In the genomic region with DNA sequence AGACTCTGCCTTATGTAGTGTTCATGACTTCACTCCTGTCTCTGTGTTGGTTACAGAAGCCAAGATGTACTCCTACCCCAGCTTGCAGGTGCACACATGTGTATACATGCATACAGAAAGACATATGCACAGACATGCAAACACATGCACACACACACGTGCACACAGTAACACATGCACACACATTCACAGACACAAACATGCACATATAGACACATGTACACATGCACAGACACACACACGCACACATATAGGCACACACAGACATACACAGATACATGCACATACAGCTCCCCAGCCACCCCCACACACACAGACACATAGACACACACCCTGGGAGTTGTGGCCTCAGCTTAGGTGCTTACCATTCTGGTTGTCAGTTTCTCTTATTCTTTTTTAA, we compare ENCODE assay signal across 20 cellular contexts.
A peak's percentile ranks its signal among the peaks of the same experiment; 100 is the strongest.
DNase-seq lines count a peak whose midpoint lies in the region; FAIRE-seq and TF ChIP-seq lines count a peak whose summit lies in the region.
"Had no signal": no experiment of that assay in that cellular context is flagged by ENCODE, and none has a peak within 500 bp of the region (broad histone marks: within the 10 kb centered on the region; RNA-seq: fewer than 3 reads in every experiment).

No MANE protein-coding gene starts in this region.

- no peaks in the 10 kb centered on the region for H3K9me2 ChIP-seq in OCI-LY7 (ENCODE audit: insufficient read depth, low read length)

- no peak for TF ChIP-seq EP300 in esophagus muscularis mucosa (IDR thresholded peaks at IDR 0.05)

- CTCF ChIA-PET in OCI-LY7 (lab: Charles Lee; ENCODE audit: unreplicated experiment) = interaction anchor here (0.6 kb wide), 1 partner anchor 118 kb away, joined by 3 read pairs; no protein-coding TSS in a partner anchor

- H3K9me3 ChIP-seq in BLaER1 treated with 17β-estradiol and CSF1 and Interleukin-3, amounts not matched to agents 10 nM and 100 nM (replicated peaks in 1 of 11) = peaks cover 43 to 47% (median 45%) of the 10 kb centered on the region in 11 experiments
- H3K9me3 ChIP-seq in OCI-LY7 (ENCODE audit: low read length) (peaks cover 30% of the 10 kb centered on the region), esophagus muscularis mucosa (peaks cover 0 to 8% (median 0%) of the 10 kb centered on the region in 4 donors)
- H3K9me3 ChIP-seq: HAP-1 had no signal

- no peaks in the 10 kb centered on the region for H4K20me1 ChIP-seq in BLaER1 treated with 17β-estradiol and CSF1 and Interleukin-3, amounts not matched to agents 10 nM and 100 nM
- no peaks in the 10 kb centered on the region for H4K20me1 ChIP-seq in OCI-LY7 (ENCODE audit: insufficient read depth, low read length)

- intact Hi-C loops in OCI-LY7 (cut with micrococcal nuclease; ENCODE audit: unreplicated experiment) = no loop called here
- intact Hi-C loops in esophagus muscularis mucosa (cut with DNase I) = no loop called here

- FAIRE-seq in GM18507 (lab: Jason Lieb, UNC) = peak; percentile 75
- FAIRE-seq: D721Med, G401.6, GM12892, GM19239, H54 had no signal

- no peak overlapping the region for H3K4me3 ChIP-seq in BLaER1 treated with 17β-estradiol and CSF1 and Interleukin-3, amounts not matched to agents 10 nM and 100 nM
- no peak overlapping the region for H3K4me3 ChIP-seq in OCI-LY7 (ENCODE audit: low read depth, low read length, poor library complexity, severe bottlenecking)
- H3K4me3 ChIP-seq in esophagus muscularis mucosa = no peak overlapping the region
- H3K4me3 ChIP-seq: HAP-1 had no signal

- no peak overlapping the region for H2AFZ ChIP-seq in OCI-LY7 (ENCODE audit: low read length)

- no peak overlapping the region for H3K9ac ChIP-seq in BLaER1 treated with 17β-estradiol and CSF1 and Interleukin-3, amounts not matched to agents 10 nM and 100 nM

- no peak for TF ChIP-seq CTCF in OCI-LY7 (conservative IDR thresholded peaks at IDR 0.05; ENCODE audit: low read length)
- TF ChIP-seq CTCF in esophagus muscularis mucosa (IDR thresholded peaks at IDR 0.05) = no peak

- no TSS peak for BruUV-seq in OCI-LY7 (replicated peaks; lab: Mats Ljungman, UMichigan)

- POLR2A ChIA-PET in OCI-LY7 (lab: Charles Lee) = no interaction called here

- DNase-seq in GM18507 (ENCODE audit: extremely low spot score, insufficient read length, low read depth) = no peak
- DNase-seq in OCI-LY7 (ENCODE audit: low spot score) = no peak
- DNase-seq in esophagus muscularis mucosa (ENCODE audit: extremely low spot score) = peak; percentile 77
- no peak for DNase-seq in ureter (ENCODE audit: low spot score)
- no peak for DNase-seq in mucosa of gallbladder (ENCODE audit: low spot score)
- DNase-seq in NCI-H2196 treated with DMSO at 0.1 percent for 48 hours (lab: John Stamatoyannopoulos, UW; ENCODE audit: unreplicated experiment) = no peak
- DNase-seq: CD4-positive, alpha-beta T cell; CD8-positive, alpha-beta memory T cell; DMS 273 treated with DMSO at 0.1 percent for 48 hours; DMS53; DMS79 treated with DMSO at 0.1 percent for 48 hours; GOT3; HFFc6 had no signal

- no peaks in the 10 kb centered on the region for H3K27me3 ChIP-seq in BLaER1 treated with 17β-estradiol and CSF1 and Interleukin-3, amounts not matched to agents 10 nM and 100 nM
- H3K27me3 ChIP-seq in esophagus muscularis mucosa = peaks cover 0 to 38% (median 1%) of the 10 kb centered on the region in 4 donors

- TF ChIP-seq POLR2A in esophagus muscularis mucosa (IDR thresholded peaks at IDR 0.05; ENCODE audit: low read depth) = no peak

- no peaks in the 10 kb centered on the region for H3K36me3 ChIP-seq in BLaER1 treated with 17β-estradiol and CSF1 and Interleukin-3, amounts not matched to agents 10 nM and 100 nM
- no peaks in the 10 kb centered on the region for H3K36me3 ChIP-seq in OCI-LY7 (ENCODE audit: insufficient read depth, low read length)
- H3K36me3 ChIP-seq in esophagus muscularis mucosa = no peaks in the 10 kb centered on the region
- H3K36me3 ChIP-seq: HAP-1 had no signal

- H3K79me2 ChIP-seq in OCI-LY7 (ENCODE audit: insufficient read depth, low read depth, low read length) = no peaks in the 10 kb centered on the region

- H3K4me2 ChIP-seq in BLaER1 treated with 17β-estradiol and CSF1 and Interleukin-3, amounts not matched to agents 10 nM and 100 nM = peak overlapping the region in 7 of 11 experiments; percentile 13 to 44 (median 25); a peak in 10 of 22 replicates
- peak overlapping the region; percentile 26; the same call in 1 of the 2 replicates for H3K4me2 ChIP-seq in OCI-LY7 (ENCODE audit: low read length)

- 75% methylated on average over 1 of the region's 2 CpGs for WGBS in esophagus muscularis mucosa

- peaks cover 0 to 42% (median 25%) of the 10 kb centered on the region in 10 experiments; a peak in 14 of 20 replicates for H3K4me1 ChIP-seq in BLaER1 treated with 17β-estradiol and CSF1 and Interleukin-3, amounts not matched to agents 10 nM and 100 nM
- peaks cover 26% of the 10 kb centered on the region for H3K4me1 ChIP-seq in OCI-LY7 (ENCODE audit: insufficient read depth, low read length, poor library complexity, severe bottlenecking)
- H3K4me1 ChIP-seq in esophagus muscularis mucosa = no peaks in the 10 kb centered on the region
- H3K4me1 ChIP-seq: HAP-1 had no signal

- H3K27ac ChIP-seq in BLaER1 treated with 17β-estradiol and CSF1 and Interleukin-3, amounts not matched to agents 10 nM and 100 nM = no peak overlapping the region
- H3K27ac ChIP-seq in OCI-LY7 (ENCODE audit: low read depth, low read length, poor library complexity, severe bottlenecking) (no peak overlapping the region), esophagus muscularis mucosa (replicated peaks in 1 of 4) (no peak overlapping the region)
